Comparison of ENCODE assay signal across 8 cellular contexts in genomic region chr19:36489920-36490415, GRCh38. TPM values are rescaled to one million over a fixed set of nuclear protein-coding genes. Genes with fewer than 3 reads are reported as not detected.
DNase-seq lines count a peak whose midpoint lies in the region; ATAC-seq, FAIRE-seq and TF ChIP-seq lines count a peak whose summit lies in the region.

No MANE protein-coding gene starts in this region.

- TF ChIP-seq RAD21 in Ishikawa (IDR thresholded peaks at IDR 0.05; ENCODE audit: low read depth), result no peak
- TF ChIP-seq RAD21 in GM12878 (IDR thresholded peaks at IDR 0.05; ENCODE audit: insufficient read depth, low read depth, low read length), result no peak

- H2AFZ ChIP-seq in DND-41 (ENCODE audit: low read depth, low read length) (peak overlapping the region; percentile 93), GM12878 (ENCODE audit: control insufficient read depth, low read depth, low read length) (peak overlapping the region; percentile 81)

- peak; percentile 27 for TF ChIP-seq POLR2A in GM12878 (IDR thresholded peaks at IDR 0.05; ENCODE audit: low read depth, low read length)

- SMC1A ChIA-PET in GM12878 (lab: Charles Lee; ENCODE audit: uncharacterized antibody, unreplicated experiment), result interaction anchor here (1.4 to 1.7 kb wide), 2 partner anchors 114 to 275 kb away, joined by 3 to 5 read pairs; partner anchors contain the start of genes ZNF146 and ZNF565

- RAD21 ChIA-PET in GM12878 (lab: Charles Lee; ENCODE audit: unreplicated experiment), result interaction anchor here (1.4 kb wide), 2 partner anchors 282 to 360 kb away, joined by 3 read pairs; partner anchors contain the start of gene ZNF345

- peak; percentile 89 for DNase-seq in DND-41
- DNase-seq in SK-N-MC (ENCODE audit: low read depth, low spot score), result no peak
- peak; percentile 73 for DNase-seq in GM12878 (ENCODE audit: low read depth, low spot score)
- DNase-seq in iPS-NIHi11 (ENCODE audit: low spot score), result peak; percentile 91
- peak; percentile 45 to 48 for DNase-seq in stimulated activated CD4-positive, alpha-beta T cell treated with anti-CD3 and anti-CD28 coated beads, Interleukin-12 subunit alpha, Interleukin-12 subunit beta, amount 100 ng/mL, for 24 hours (ENCODE audit: low read depth in 2 of 2)
- no peak for DNase-seq in HK-2 (ENCODE audit: unreplicated experiment)

- H3K36me3 ChIP-seq in DND-41 (ENCODE audit: insufficient read depth, low read length), result 0 out of 2 replicates have a peak, but pooled peaks cover 4% of the 10 kb centered on the region
- H3K36me3 ChIP-seq in SK-N-MC (ENCODE audit: insufficient read depth, low read length), result 0 out of 2 replicates have a peak, but pooled peaks cover 3% of the 10 kb centered on the region
- H3K36me3 ChIP-seq in GM12878 (ENCODE audit: control insufficient read depth in 2 of 2, insufficient read depth in 2 of 2, low read length in 1 of 2), result no peaks in the 10 kb centered on the region

- H3K27me3 ChIP-seq in DND-41 (ENCODE audit: insufficient read depth, low read length, poor library complexity) (no peaks in the 10 kb centered on the region), GM12878 (replicated peaks in 1 of 2; ENCODE audit: control insufficient read depth in 2 of 2, insufficient read depth in 2 of 2, low read length in 1 of 2) (no peaks in the 10 kb centered on the region)

- intact Hi-C loops in GM12878 (cut with micrococcal nuclease; ENCODE audit: unreplicated experiment), result loop anchor here (5.0 kb wide), 2 partner anchors 37 to 113 kb away; partner anchors contain the start of genes ZFP14 and ZNF260

- H4K20me1 ChIP-seq in DND-41 (ENCODE audit: insufficient read depth, low read length) (no peaks in the 10 kb centered on the region), GM12878 (ENCODE audit: control insufficient read depth, insufficient read depth) (no peaks in the 10 kb centered on the region)

- H3K27ac ChIP-seq in DND-41 (ENCODE audit: low read length), result peak overlapping the region; percentile 98
- H3K27ac ChIP-seq in SK-N-MC, result peak overlapping the region; percentile 91
- H3K27ac ChIP-seq in GM12878 (ENCODE audit: control insufficient read depth, insufficient read depth), result peak overlapping the region; percentile 93

- H3K9ac ChIP-seq in DND-41 (ENCODE audit: low read depth, low read length), result peak overlapping the region; percentile 87
- H3K9ac ChIP-seq in SK-N-MC (ENCODE audit: insufficient read length), result peak overlapping the region; percentile 90
- H3K9ac ChIP-seq in GM12878 (ENCODE audit: control insufficient read depth, insufficient read depth, low read length), result peak overlapping the region; percentile 85

- H3K4me1 ChIP-seq in DND-41 (ENCODE audit: insufficient read depth, low read length) (peaks cover 27% of the 10 kb centered on the region), GM12878 (ENCODE audit: control insufficient read depth, insufficient read depth, low read length) (no peaks in the 10 kb centered on the region; the same call in 1 of the 2 replicates)

- CTCF ChIA-PET in GM12878 (lab: Yijun Ruan, JAX), result interaction anchor here (1.1 to 1.7 kb wide), 2 partner anchors 39 to 115 kb away, joined by 3 to 6 read pairs; partner anchors contain the start of genes ZNF260 and ZNF382

- H3K4me2 ChIP-seq in DND-41 (ENCODE audit: insufficient read depth, low read length), result peak overlapping the region; percentile 79
- peak overlapping the region; percentile 82 for H3K4me2 ChIP-seq in GM12878 (ENCODE audit: control insufficient read depth, insufficient read depth)

- FAIRE-seq in GM12878 (lab: Jason Lieb, UNC), result peak; percentile 80

- ATAC-seq in DND-41 (ENCODE audit: insufficient read depth, low read depth) (peak; percentile 79), GM21447 (IDR thresholded peaks at IDR 0.05; ENCODE audit: unreplicated experiment) (peak; percentile 42), GM12878 (peak; percentile 84)

- H3K9me3 ChIP-seq in DND-41 (ENCODE audit: insufficient read depth, low read length, severe bottlenecking), result no peaks in the 10 kb centered on the region
- peaks cover 3% of the 10 kb centered on the region; the same call in 1 of the 2 replicates for H3K9me3 ChIP-seq in SK-N-MC (ENCODE audit: low read depth, low read length)
- H3K9me3 ChIP-seq in GM12878 (replicated peaks; ENCODE audit: control insufficient read depth, insufficient read depth, low read length), result peaks cover 7% of the 10 kb centered on the region; the same call in 2 of the 3 replicates

- POLR2A ChIA-PET in GM12878 (lab: Charles Lee), result interaction anchor here (1.3 to 1.8 kb wide), 3 partner anchors 38 to 275 kb away, joined by 4 to 6 read pairs (median 5); partner anchors contain the start of genes ZFP82, ZNF146, ZNF260 and ZNF565

- no peak for TF ChIP-seq EP300 in Ishikawa (IDR thresholded peaks at IDR 0.05; ENCODE audit: borderline replicate concordance)
- no peak for TF ChIP-seq EP300 in GM12878 (IDR thresholded peaks at IDR 0.05; ENCODE audit: borderline replicate concordance in 1 of 2, control insufficient read depth in 1 of 2, low read depth in 2 of 2, low read length in 2 of 2)

- peaks cover 44% of the 10 kb centered on the region for H3K79me2 ChIP-seq in DND-41 (ENCODE audit: insufficient read depth, low read length)
- peaks cover 2% of the 10 kb centered on the region; the same call in 1 of the 2 replicates for H3K79me2 ChIP-seq in GM12878 (ENCODE audit: control insufficient read depth, insufficient read depth, low read length)

- H3K4me3 ChIP-seq in DND-41 (ENCODE audit: low read depth in 1 of 2, low read length in 2 of 2) (peak overlapping the region; percentile 54 to 83), SK-N-MC (peak overlapping the region; percentile 85), GM12878 (peak overlapping the region; percentile 79)

- TF ChIP-seq CTCF in DND-41 (IDR thresholded peaks at IDR 0.05; ENCODE audit: borderline replicate concordance, extremely low read depth, low read length, poor library complexity, severe bottlenecking), result no peak
- TF ChIP-seq CTCF in GM12878 (IDR thresholded peaks at IDR 0.05 in 2 of 3, conservative IDR thresholded peaks at IDR 0.05 in 1 of 3; ENCODE audit: control insufficient read depth in 2 of 3, extremely low read depth in 1 of 3, insufficient read depth in 1 of 3, low read depth in 3 of 3, low read length in 3 of 3), result no peak

- in situ Hi-C loops in GM12878 (cut with MboI), result loop anchor here (10.0 kb wide), 1 partner anchor 375 kb away; the partner anchor contains the start of genes OVOL3, POLR2I and TBCB

- WGBS in GM12878 (ENCODE audit: insufficient coverage, insufficient replicate concordance, low lambda C conversion rate, missing lambda C conversion rate), result under 1% methylated on average over 15 of the region's 15 CpGs

- BruUV-seq in GM12878 (replicated peaks; lab: Mats Ljungman, UMichigan), result TSS peak; percentile 96

TF ChIP-seq in Ishikawa, 13 proteins besides CTCF, POLR2A, EP300 and RAD21 (continues in another document):
- TF ChIP-seq MAX (IDR thresholded peaks at IDR 0.05) (no peak), YY1 (IDR thresholded peaks at IDR 0.05; ENCODE audit: low read depth) (no peak), TCF12 (IDR thresholded peaks at IDR 0.05; ENCODE audit: low read depth) (0 out of 2 replicates have a peak, but pooled peaks have one; percentile 9), NFIC (IDR thresholded peaks at IDR 0.05) (no peak)

TF ChIP-seq in GM12878, 131 proteins besides CTCF, POLR2A, EP300 and RAD21 (continues in another document):
- 0 out of 2 replicates have a peak, but pooled peaks have one; percentile 55 for TF ChIP-seq TCF3 (IDR thresholded peaks at IDR 0.05; ENCODE audit: borderline replicate concordance, insufficient read depth, low read depth, low read length)

RNA-seq across cellular contexts. Expression of gene ZNF566, which starts 0.6 kb away (rescaled TPM):
- total RNA-seq in GM12878 (2013; cell fraction: nucleolus; rRNA removed), result 42.6 and 50.9 TPM in 2 replicates
- total RNA-seq in GM12878 (2014; rRNA removed), result 3.3 and 5.3 TPM in 2 replicates
- total RNA-seq in GM12878 (2014; rRNA removed; fragmentation: Illumina TruSeq; extraction: Trizol), result 4.7 and 5.2 TPM in 2 replicates
- total RNA-seq in GM12878 (2021), result 5.3 and 5.8 TPM in 2 replicates
- 2.4 TPM for polyA plus RNA-seq in GM12878 (2011; ENCODE audit: low read depth)
- polyA plus RNA-seq in GM12878 (2011; rRNA removed), result 4.2 and 7.3 TPM in 2 replicates
- polyA plus RNA-seq in GM12878 (2011; cell fraction: cytosol; rRNA removed), result 2.5 and 2.6 TPM in 2 replicates
- polyA plus RNA-seq in GM12878 (2011; cell fraction: nucleus; rRNA removed), result 2.6 and 3.1 TPM in 2 replicates
- 2.8 and 5.1 TPM in 2 replicates for polyA plus RNA-seq in GM12878 (2012)
- polyA plus RNA-seq in GM12878 (2014; fragmentation: Illumina TruSeq; extraction: Trizol), result 2.6 and 7.0 TPM in 2 replicates
- 1 to 10 TPM; 2.5 to 4.0 TPM for polyA plus RNA-seq in GM12878 (2014; fragmentation: Nextera tagmentation; extraction: Ambion mirVana)
- 3.6 and 4.3 TPM in 2 replicates for polyA plus RNA-seq in GM12878 (2014; rRNA removed)
- polyA plus RNA-seq in GM12878 (2016; fragmentation: Nextera tagmentation; extraction: Ambion mirVana), result 1 to 10 TPM; 3.5 to 3.8 TPM
- 4.8 and 7.2 TPM in 2 replicates for polyA minus RNA-seq in GM12878 (2011; rRNA and poly(A)+ RNA removed)
- polyA minus RNA-seq in GM12878 (2011; cell fraction: cytosol; rRNA and poly(A)+ RNA removed), result 2.4 and 3.3 TPM in 2 replicates
- polyA minus RNA-seq in GM12878 (2011; cell fraction: nucleus; rRNA and poly(A)+ RNA removed), result 3.5 and 6.9 TPM in 2 replicates

RNA-seq across cellular contexts. Expression of gene ZNF260, which starts 38.1 kb away (rescaled TPM):
- 103 and 112 TPM in 2 replicates for total RNA-seq in GM12878 (2013; cell fraction: nucleolus; rRNA removed)
- total RNA-seq in GM12878 (2014; rRNA removed) (7.2 and 7.4 TPM in 2 replicates), GM12878 (2014; rRNA removed; fragmentation: Illumina TruSeq; extraction: Trizol) (9.7 and 9.9 TPM in 2 replicates), GM12878 (2021) (4.3 and 5.2 TPM in 2 replicates)
- polyA plus RNA-seq in GM12878 (2011; ENCODE audit: low read depth), result 1.1 TPM
- polyA plus RNA-seq in GM12878 (2011; rRNA removed) (9.5 and 18.7 TPM in 2 replicates), GM12878 (2014; fragmentation: Illumina TruSeq; extraction: Trizol) (6.9 and 8.7 TPM in 2 replicates), GM12878 (2014; fragmentation: Nextera tagmentation; extraction: Ambion mirVana) (1 to 10 TPM; 1.9 to 3.5 TPM), GM12878 (2014; rRNA removed) (3.9 and 4.4 TPM in 2 replicates), GM12878 (2016; fragmentation: Nextera tagmentation; extraction: Ambion mirVana) (1 to 10 TPM; 8.3 to 9.3 TPM)
- polyA plus RNA-seq in GM12878 (2011; cell fraction: cytosol; rRNA removed), result 3.3 and 3.9 TPM in 2 replicates
- polyA plus RNA-seq in GM12878 (2011; cell fraction: nucleus; rRNA removed), result 6.7 and 7.1 TPM in 2 replicates
- 2.8 and 3.7 TPM in 2 replicates for polyA plus RNA-seq in GM12878 (2012)
- 7.4 and 11.3 TPM in 2 replicates for polyA minus RNA-seq in GM12878 (2011; rRNA and poly(A)+ RNA removed)
- polyA minus RNA-seq in GM12878 (2011; cell fraction: cytosol; rRNA and poly(A)+ RNA removed), result 4.9 and 15.0 TPM in 2 replicates
- polyA minus RNA-seq in GM12878 (2011; cell fraction: nucleus; rRNA and poly(A)+ RNA removed), result 4.0 and 6.6 TPM in 2 replicates

Comparison
In these comparisons a context has a peak if more than half of its experiments do, and no peak if none do; other contexts are left out.
1. DNase-seq: peak in DND-41 (single experiment), GM12878 (single experiment), iPS-NIHi11 (single experiment) and stimulated activated CD4-positive, alpha-beta T cell treated with anti-CD3 and anti-CD28 coated beads, Interleukin-12 subunit alpha, Interleukin-12 subunit beta, amount 100 ng/mL, for 24 hours (2 of 2); none in SK-N-MC (single experiment) and HK-2 (single experiment).
2. Peak in every context shown above with its lines, with median percentiles within 50 percentile points of each other: ATAC-seq, H3K27ac ChIP-seq, H3K4me3 ChIP-seq and H3K9ac ChIP-seq.